8 cellular contexts compared by ENCODE assay signal in the genomic region with DNA sequence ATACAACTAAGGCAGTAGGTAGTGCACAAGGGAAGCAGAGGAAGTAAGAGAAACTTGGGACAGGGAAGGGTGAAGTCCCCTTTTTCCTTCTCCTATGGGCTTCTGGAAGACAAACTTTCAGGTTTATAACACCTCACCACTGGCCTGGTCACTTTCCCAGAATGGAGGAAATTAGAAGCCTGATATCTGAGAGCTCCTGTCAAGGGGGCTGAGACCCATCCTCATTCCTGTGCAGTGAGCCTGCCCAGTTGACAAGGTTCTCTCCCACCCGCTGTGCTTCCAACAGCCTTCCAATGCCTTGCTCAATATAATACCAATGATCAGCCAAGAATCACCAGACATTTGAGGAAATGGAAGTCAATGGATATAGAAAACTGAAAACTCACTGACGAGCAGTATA.
"Had no signal": no experiment of that assay in that cellular context is flagged by ENCODE, and none has a peak within 500 bp of the region (broad histone marks: within the 10 kb centered on the region; RNA-seq: fewer than 3 reads in every experiment).

No MANE protein-coding gene starts in this region.

- H3K4me3 ChIP-seq: GM23248 had no signal

- ATAC-seq: HepG2 had no signal

- H3K27ac Mint-ChIP-seq: H9, IgD-negative memory B cell had no signal

- H3K4me1 Mint-ChIP-seq: IgD-negative memory B cell had no signal

- H3K4me3 Mint-ChIP-seq: H9 had no signal

- H3K36me3 Mint-ChIP-seq: IgD-negative memory B cell had no signal

- H3K9me3 Mint-ChIP-seq: H9 had no signal

- DNase-seq: GM23248, GOT3, H9, HCEC 1CT, KBM-7 had no signal

- H3K27ac ChIP-seq: GM23248, HL-60 had no signal
